15 cellular contexts compared by ENCODE assay signal in the genomic region with DNA sequence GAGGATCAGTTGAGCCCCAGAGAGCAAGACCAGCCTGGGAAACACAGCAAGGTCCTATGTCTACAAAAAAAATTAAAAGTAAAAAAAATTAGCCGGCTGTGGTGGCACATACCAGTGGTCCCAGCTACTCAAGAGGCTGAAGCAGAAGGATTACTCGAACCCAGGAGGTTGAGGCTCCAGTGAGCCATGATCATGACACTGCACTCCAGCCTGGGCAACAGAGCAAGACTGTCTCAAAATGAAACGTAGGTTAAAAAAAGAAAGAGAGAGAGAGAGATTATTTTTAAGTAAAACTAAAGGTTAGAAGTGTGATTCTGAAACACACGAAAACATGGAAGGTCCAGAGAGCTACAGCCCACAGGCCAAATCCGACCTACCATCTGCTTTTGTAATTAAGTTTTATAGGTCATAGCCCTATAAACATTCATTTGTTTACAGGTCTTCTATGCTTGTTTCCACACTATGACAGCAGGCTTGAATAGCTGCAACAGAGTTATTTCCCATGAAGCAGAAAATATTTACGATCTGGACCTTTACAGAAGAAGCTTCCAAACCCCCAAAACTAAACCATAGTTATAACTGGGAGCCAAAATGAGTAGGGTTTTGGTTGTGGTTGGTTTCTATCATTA.
DNase-seq lines count a peak whose midpoint lies in the region; ATAC-seq and TF ChIP-seq lines count a peak whose summit lies in the region.
"Had no signal": no experiment of that assay in that cellular context is flagged by ENCODE, and none has a peak within 500 bp of the region (broad histone marks: within the 10 kb centered on the region; RNA-seq: fewer than 3 reads in every experiment).

No MANE protein-coding gene starts in this region.

- no peak overlapping the region for H3K27ac ChIP-seq in esophagus squamous epithelium
- H3K27ac ChIP-seq: GM23248 had no signal

- intact Hi-C loops in esophagus squamous epithelium (cut with DNase I), result no loop called here

- CTCF ChIA-PET in BJ (lab: Yijun Ruan, JAX), result interaction anchor here (1.0 kb wide), 1 partner anchor 25 kb away, joined by 3 read pairs; no protein-coding TSS in a partner anchor

- POLR2A ChIA-PET in BJ (lab: Charles Lee), result no interaction called here

- TF ChIP-seq CTCF in BJ (IDR thresholded peaks at IDR 0.05; ENCODE audit: insufficient read depth, low read depth, low read length), result no peak
- TF ChIP-seq CTCF in GM13977 (IDR thresholded peaks at IDR 0.05; ENCODE audit: extremely low read depth, insufficient read depth, missing control alignments), result no peak
- no peak for TF ChIP-seq CTCF in esophagus squamous epithelium (IDR thresholded peaks at IDR 0.05)

- no peaks in the 10 kb centered on the region for H3K36me3 ChIP-seq in BJ (ENCODE audit: control insufficient read depth, insufficient read depth, low read length)
- H3K36me3 ChIP-seq in esophagus squamous epithelium, result no peaks in the 10 kb centered on the region

- DNase-seq in BJ (ENCODE audit: low read depth), result peak; percentile 35
- DNase-seq in GM13977 (ENCODE audit: low spot score), result peak; percentile 20
- peak; percentile 45 for DNase-seq in M059J (ENCODE audit: low read depth)
- peak; percentile 54 for DNase-seq in left kidney (ENCODE audit: low read depth, low spot score)
- no peak for DNase-seq in esophagus squamous epithelium (lab: John Stamatoyannopoulos, UW)
- no peak for DNase-seq in NCI-H146 (lab: John Stamatoyannopoulos, UW)
- DNase-seq: ACHN; Caco-2; CD8-positive, alpha-beta memory T cell; DND-41; GF-D8; GM23248 had no signal

- H3K9me3 ChIP-seq in esophagus squamous epithelium, result no peaks in the 10 kb centered on the region
- H3K9me3 ChIP-seq: Caco-2 had no signal

- no peak overlapping the region for H3K4me3 ChIP-seq in BJ (ENCODE audit: low read depth, low read length)
- no peak overlapping the region for H3K4me3 ChIP-seq in esophagus squamous epithelium
- H3K4me3 ChIP-seq: GM23248, K562 had no signal

- in situ Hi-C loops in GM13977 (cut with MboI; ENCODE audit: low pct_unique_long_range_greater_than_20kb, low sequenced_read_pairs, unreplicated experiment), result no loop called here

- TF ChIP-seq POLR2A in esophagus squamous epithelium (IDR thresholded peaks at IDR 0.05), result no peak

- ATAC-seq in HG03045 (IDR thresholded peaks at IDR 0.05; ENCODE audit: unreplicated experiment), result no peak
- ATAC-seq: HCT116, K562 had no signal

- H3K27me3 ChIP-seq in BJ (ENCODE audit: control insufficient read depth, insufficient read depth, low read length), result no peaks in the 10 kb centered on the region
- no peaks in the 10 kb centered on the region for H3K27me3 ChIP-seq in esophagus squamous epithelium

- no peaks in the 10 kb centered on the region for H3K4me1 ChIP-seq in esophagus squamous epithelium
- H3K4me1 ChIP-seq: Caco-2 had no signal

- WGBS in esophagus squamous epithelium, 2 donors, result 76 to 90% methylated on average over 6 of the region's 6 CpGs

Comparison
In these comparisons a context has a peak if more than half of its experiments do, and no peak if none do; other contexts are left out.
1. DNase-seq: peak in BJ (single experiment), GM13977 (single experiment), M059J (single experiment) and left kidney (single experiment); none in esophagus squamous epithelium (single experiment) and NCI-H146 (single experiment).